ENCODE assay signal across 26 cellular contexts in the genomic region with DNA sequence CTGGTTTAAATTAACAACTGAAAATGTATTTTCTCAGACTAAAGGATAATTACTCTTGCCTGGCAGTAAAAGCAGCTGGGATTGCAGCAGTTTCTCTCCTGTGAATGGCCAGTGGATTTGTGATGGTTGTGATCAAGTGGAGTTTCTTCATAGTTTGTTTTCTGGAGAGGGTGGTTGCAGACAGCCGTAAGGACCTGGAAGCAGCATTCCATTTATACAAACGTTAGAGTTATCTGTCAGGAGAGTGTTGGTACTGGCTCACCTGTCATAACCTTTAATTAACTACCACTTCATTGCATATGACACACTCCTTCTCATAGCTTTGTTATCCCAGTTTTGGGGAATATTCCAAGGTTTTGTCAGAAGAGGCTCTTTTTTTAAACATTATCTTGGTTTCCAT.
"Had no signal": no experiment of that assay in that cellular context is flagged by ENCODE, and none has a peak within 500 bp of the region (broad histone marks: within the 10 kb centered on the region; RNA-seq: fewer than 3 reads in every experiment).

No MANE protein-coding gene starts in this region.

- ATAC-seq: effector memory CD8-positive, alpha-beta T cell; naive thymus-derived CD4-positive, alpha-beta T cell; sciatic nerve; stimulated activated memory B cell treated with anti-CD40 and anti-IgM and Interleukin-4, amounts not matched to agents 10 μg/mL and 1 μg/mL and 100 μg/mL, for 72 hours had no signal

- H3K4me3 Mint-ChIP-seq: dendritic cell treated with granulocyte-macrophage colony-stimulating factor and Interleukin-4, amounts not matched to agents 40 ng/mL and 50 ng/mL, for 4 days; effector memory CD8-positive, alpha-beta T cell; naive thymus-derived CD4-positive, alpha-beta T cell; nephron progenitor cell; stimulated activated memory B cell treated with anti-CD40 and anti-IgM and Interleukin-4, amounts not matched to agents 10 μg/mL and 1 μg/mL and 100 μg/mL, for 72 hours; stimulated activated naive CD8-positive, alpha-beta T cell treated with anti-CD3 and anti-CD28 coated beads, Interleukin-15, Interleukin-2, amounts not matched to agents 100 ng/mL and 50 ng/mL, for 24 hours had no signal

- H3K4me3 ChIP-seq: esophagus muscularis mucosa, hepatocyte, left ventricle myocardium inferior, lung, spleen, tibial artery, upper lobe of left lung, uterus had no signal

- DNase-seq: effector memory CD8-positive, alpha-beta T cell; foreskin fibroblast; head of caudate nucleus; kidney; left cardiac atrium; left ventricle myocardium inferior; mesenchymal stem cell; naive thymus-derived CD4-positive, alpha-beta T cell; nephron progenitor cell; posterior cingulate gyrus; spleen; stimulated activated CD4-positive, alpha-beta T cell treated with anti-CD3 and anti-CD28 coated beads, Interleukin-15, amount 100 ng/mL, for 24 hours; stimulated activated CD4-positive, alpha-beta T cell treated with anti-CD3 and anti-CD28 coated beads, Interleukin-1b, Interleukin-23, amount 100 ng/mL, for 48 hours; stimulated activated CD4-positive, alpha-beta T cell treated with anti-CD3 and anti-CD28 coated beads, Interleukin-4, amount 100 ng/mL, for 24 hours; tibial artery; upper lobe of left lung; uterus had no signal

- H3K27me3 Mint-ChIP-seq: dendritic cell treated with granulocyte-macrophage colony-stimulating factor and Interleukin-4, amounts not matched to agents 40 ng/mL and 50 ng/mL, for 4 days; effector memory CD8-positive, alpha-beta T cell; naive thymus-derived CD4-positive, alpha-beta T cell; stimulated activated memory B cell treated with anti-CD40 and anti-IgM and Interleukin-4, amounts not matched to agents 10 μg/mL and 1 μg/mL and 100 μg/mL, for 72 hours; stimulated activated naive CD8-positive, alpha-beta T cell treated with anti-CD3 and anti-CD28 coated beads, Interleukin-15, Interleukin-2, amounts not matched to agents 100 ng/mL and 50 ng/mL, for 24 hours had no signal

- H3K4me1 ChIP-seq: esophagus muscularis mucosa, left ventricle myocardium inferior, spleen, tibial artery, upper lobe of left lung, uterus had no signal

- H3K9me3 ChIP-seq: esophagus muscularis mucosa, neutrophil, spleen, tibial artery, upper lobe of left lung, uterus had no signal

- H3K9me3 Mint-ChIP-seq: stimulated activated naive CD8-positive, alpha-beta T cell treated with anti-CD3 and anti-CD28 coated beads, Interleukin-15, Interleukin-2, amounts not matched to agents 100 ng/mL and 50 ng/mL, for 24 hours had no signal

- H3K27ac Mint-ChIP-seq: dendritic cell treated with granulocyte-macrophage colony-stimulating factor and Interleukin-4, amounts not matched to agents 40 ng/mL and 50 ng/mL, for 4 days; effector memory CD8-positive, alpha-beta T cell; naive thymus-derived CD4-positive, alpha-beta T cell; nephron progenitor cell; stimulated activated memory B cell treated with anti-CD40 and anti-IgM and Interleukin-4, amounts not matched to agents 10 μg/mL and 1 μg/mL and 100 μg/mL, for 72 hours; stimulated activated naive CD8-positive, alpha-beta T cell treated with anti-CD3 and anti-CD28 coated beads, Interleukin-15, Interleukin-2, amounts not matched to agents 100 ng/mL and 50 ng/mL, for 24 hours had no signal

- H3K4me1 Mint-ChIP-seq: naive thymus-derived CD4-positive, alpha-beta T cell; stimulated activated memory B cell treated with anti-CD40 and anti-IgM and Interleukin-4, amounts not matched to agents 10 μg/mL and 1 μg/mL and 100 μg/mL, for 72 hours had no signal

- H3K36me3 ChIP-seq: esophagus muscularis mucosa, left ventricle myocardium inferior, neutrophil, spleen, tibial artery, upper lobe of left lung, uterus had no signal

- H3K27me3 ChIP-seq: esophagus muscularis mucosa, hepatocyte, neutrophil, spleen, tibial artery, upper lobe of left lung had no signal

- H3K27ac ChIP-seq: epithelial cell of prostate, esophagus muscularis mucosa, hepatocyte, left ventricle myocardium inferior, neutrophil, spleen, tibial artery, upper lobe of left lung, uterus had no signal

- H3K36me3 Mint-ChIP-seq: naive thymus-derived CD4-positive, alpha-beta T cell; stimulated activated memory B cell treated with anti-CD40 and anti-IgM and Interleukin-4, amounts not matched to agents 10 μg/mL and 1 μg/mL and 100 μg/mL, for 72 hours had no signal
